In the genomic region with DNA sequence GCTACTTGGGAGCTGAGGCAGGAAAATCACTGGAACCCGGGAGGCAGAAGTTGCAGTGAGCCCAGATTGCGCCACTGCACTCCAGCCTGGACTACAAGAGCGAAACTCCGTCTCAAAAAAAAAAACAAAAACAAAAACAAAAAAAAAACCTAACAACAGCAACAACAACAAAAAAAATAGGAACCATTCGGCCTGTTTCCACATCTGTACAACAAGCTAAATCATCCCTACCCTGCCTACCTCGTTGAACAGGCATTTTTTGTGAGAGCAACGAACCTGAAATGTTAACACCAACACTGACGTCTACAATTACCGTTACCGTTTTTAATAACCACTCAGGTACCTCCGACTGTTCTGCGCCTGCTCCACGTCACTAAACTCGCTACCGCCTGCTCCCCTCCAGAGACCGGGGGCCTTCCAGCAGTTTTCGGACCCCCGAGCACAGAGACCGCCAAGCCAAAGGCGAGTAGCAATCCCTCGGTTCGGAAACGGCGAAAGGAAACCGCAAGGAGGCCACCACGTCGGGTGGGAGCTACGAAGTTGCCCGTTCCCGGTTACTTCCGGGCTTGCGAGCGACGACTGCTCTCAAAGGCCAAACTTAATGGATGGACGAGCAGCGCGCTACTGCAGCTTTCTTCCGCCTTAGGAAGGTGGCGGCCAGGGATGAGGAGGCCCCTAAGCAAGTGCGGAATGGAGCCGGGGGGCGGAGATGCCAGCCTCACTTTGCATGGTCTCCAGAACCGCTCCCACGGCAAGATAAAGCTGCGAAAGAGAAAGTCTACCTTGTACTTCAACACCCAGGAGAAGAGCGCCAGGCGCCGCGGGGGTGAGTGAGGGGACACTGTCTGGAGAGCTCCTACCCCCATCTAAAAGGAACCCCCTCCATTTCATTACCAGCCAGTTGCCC, we compare ENCODE assay signal across 8 cellular contexts. TPM values are rescaled to one million over a fixed set of nuclear protein-coding genes. Genes with fewer than 3 reads are reported as not detected.
DNase-seq lines count a peak whose midpoint lies in the region; ATAC-seq, FAIRE-seq and TF ChIP-seq lines count a peak whose summit lies in the region.

A gene (plus strand): TSS at position 635 of the 907 bp plus-strand sequence. CDS start 29 bp downstream, at position 664.
A gene with protein sequence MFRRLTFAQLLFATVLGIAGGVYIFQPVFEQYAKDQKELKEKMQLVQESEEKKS (minus strand): TSS at position 536 of the 907 bp plus-strand sequence. CDS start 1,331 bp downstream, outside the sequence.

- H3K4me1 ChIP-seq in kidney (ENCODE audit: control insufficient read depth in 1 of 2, insufficient read depth in 1 of 2, low read depth in 1 of 2, low read length in 2 of 2) = peaks cover 3 to 7% of the 10 kb centered on the region in 2 donors

- no peaks in the 10 kb centered on the region for H3K36me3 ChIP-seq in kidney (ENCODE audit: control insufficient read depth in 1 of 2, insufficient read depth in 2 of 2, low read length in 2 of 2)

- peak; percentile 93 for ATAC-seq in GM19023 (IDR thresholded peaks at IDR 0.05; ENCODE audit: unreplicated experiment)
- peak; percentile 94 for ATAC-seq in HG03196 (IDR thresholded peaks at IDR 0.05; ENCODE audit: unreplicated experiment)

- peak within 1 kb of the TSS; percentile 93 to 99 for H3K9ac ChIP-seq in kidney (ENCODE audit: low read length in 2 of 2)

- H3K4me3 ChIP-seq in kidney (ENCODE audit: low read length in 2 of 2) = peak within 1 kb of the TSS; percentile 96 to 100

- H3K9me3 ChIP-seq in kidney (ENCODE audit: control insufficient read depth in 1 of 2, low read length in 2 of 2) = no peaks in the 10 kb centered on the region

- no peak for FAIRE-seq in kidney (lab: Jason Lieb, UNC)

- DNase-seq in AG09319 (ENCODE audit: extremely low read depth, low read depth) = peak; percentile 66
- DNase-seq in NCI-H226 = peak; percentile 88
- DNase-seq in activated CD4-positive, CD25-positive, alpha-beta regulatory T cell treated with anti-CD3 and anti-CD28 coated beads, Interleukin-2, amount 50 U/mL, for 16 hours (ENCODE audit: low read depth, low spot score) = peak; percentile 57
- peak; percentile 83 for DNase-seq in central memory CD4-positive, alpha-beta T cell
- DNase-seq in kidney = peak; percentile 95
- peak; percentile 55 to 58 for DNase-seq in stimulated activated CD4-positive, alpha-beta T cell treated with anti-CD3 and anti-CD28 coated beads, Interleukin-15, amount 100 ng/mL, for 1 hour (ENCODE audit: low read depth in 1 of 2, low spot score in 1 of 2)

- peak within 1 kb of the TSS; percentile 90 to 94 for H3K27ac ChIP-seq in kidney (ENCODE audit: low read depth in 2 of 2, low read length in 2 of 2)

- intact Hi-C loops in kidney (cut with DNase I) = no loop called here

- TF ChIP-seq CTCF in AG09319 (IDR thresholded peaks at IDR 0.05; ENCODE audit: low read depth, low read length) (no peak; the same call in none of the 2 replicates), kidney (IDR thresholded peaks at IDR 0.05; ENCODE audit: borderline replicate concordance, extremely low read depth, insufficient read depth) (no peak)

RNA-seq across cellular contexts. Expression of the first gene that starts in this region (rescaled TPM):
- 17.6 TPM for total RNA-seq in kidney
- polyA plus RNA-seq in kidney (ENCODE audit: insufficient read depth, low read depth, low replicate concordance) = 17.4 TPM

RNA-seq across cellular contexts. Expression of the second gene that starts in this region (rescaled TPM):
- total RNA-seq in kidney = 15.9 TPM
- polyA plus RNA-seq in kidney (ENCODE audit: insufficient read depth, low read depth, low replicate concordance) = 21.0 TPM

Comparison
In these comparisons a context has a peak if more than half of its experiments do, and no peak if none do; other contexts are left out.
1. Peak in every context shown above with its lines: DNase-seq, ATAC-seq, H3K4me3 ChIP-seq and H3K27ac ChIP-seq.